ENCODE assay signal across 1 cellular context in genomic region chr16:29807426-29808218, GRCh38.
A peak's percentile ranks its signal among the peaks of the same experiment; 100 is the strongest.
TF ChIP-seq lines count a peak whose summit lies in the region.

No MANE protein-coding gene starts in this region.

TF ChIP-seq in HepG2, 621 proteins besides CTCF, POLR2A, EP300 and RAD21 (continued from another document and continues in another):
- TF ChIP-seq ZNF205 (CRISPR knock-in tag; IDR thresholded peaks at IDR 0.05), result peak; percentile 66; the same call in 1 of the 2 replicates
- peak; percentile 96 for TF ChIP-seq SPEN (CRISPR knock-in tag; IDR thresholded peaks at IDR 0.05; ENCODE audit: low read depth)
- TF ChIP-seq WIZ (CRISPR knock-in tag; IDR thresholded peaks at IDR 0.05), result peak; percentile 91
- peak; percentile 100 for TF ChIP-seq HES4 (CRISPR knock-in tag; IDR thresholded peaks at IDR 0.05; ENCODE audit: borderline replicate concordance)
- TF ChIP-seq THAP7 (CRISPR knock-in tag; IDR thresholded peaks at IDR 0.05), result peak; percentile 98
- peak; percentile 94 for TF ChIP-seq DNMT1 (CRISPR knock-in tag; IDR thresholded peaks at IDR 0.05)
- peak; percentile 10; the same call in 1 of the 2 replicates for TF ChIP-seq FOXK2 (IDR thresholded peaks at IDR 0.05)
- peak; percentile 95 for TF ChIP-seq ZNF446 (CRISPR knock-in tag; IDR thresholded peaks at IDR 0.05)
- 0 out of 2 replicates have a peak, but pooled peaks have one; percentile 7 for TF ChIP-seq NFE2 (CRISPR knock-in tag; IDR thresholded peaks at IDR 0.05)
- TF ChIP-seq POLR2AphosphoS5 (IDR thresholded peaks at IDR 0.05; ENCODE audit: low read depth, low read length), result peak; percentile 44
- peak; percentile 91 for TF ChIP-seq SP4 (CRISPR knock-in tag; IDR thresholded peaks at IDR 0.05)
- TF ChIP-seq CCDC6 (CRISPR knock-in tag; IDR thresholded peaks at IDR 0.05), result peak; percentile 99
- peak; percentile 99 for TF ChIP-seq SATB2 (CRISPR knock-in tag; IDR thresholded peaks at IDR 0.05)
- peak; percentile 98 for TF ChIP-seq TEAD2 (CRISPR knock-in tag; IDR thresholded peaks at IDR 0.05)
- TF ChIP-seq UBTF (CRISPR knock-in tag; IDR thresholded peaks at IDR 0.05), result peak; percentile 98
- TF ChIP-seq ZNF451 (CRISPR knock-in tag; IDR thresholded peaks at IDR 0.05), result peak; percentile 99
- no peak for TF ChIP-seq ZFP36L2 (CRISPR knock-in tag; IDR thresholded peaks at IDR 0.05)
- TF ChIP-seq CHD4 (IDR thresholded peaks at IDR 0.05; ENCODE audit: borderline replicate concordance, low read length), result no peak
- TF ChIP-seq HNRNPLL (IDR thresholded peaks at IDR 0.05; ENCODE audit: low read depth, low read length, poor library complexity, severe bottlenecking), result peak; percentile 99
- peak; percentile 88 for TF ChIP-seq JDP2 (CRISPR knock-in tag; IDR thresholded peaks at IDR 0.05; ENCODE audit: borderline replicate concordance)
- peak; percentile 98 for TF ChIP-seq ZNF761 (CRISPR knock-in tag; conservative IDR thresholded peaks at IDR 0.05)
- peak; percentile 95; the same call in 1 of the 2 replicates for TF ChIP-seq NFATC3 (CRISPR knock-in tag; IDR thresholded peaks at IDR 0.05)
- TF ChIP-seq SP1 (IDR thresholded peaks at IDR 0.05), result no peak
- TF ChIP-seq SP1 (CRISPR knock-in tag; IDR thresholded peaks at IDR 0.05), result peak; percentile 23; the same call in 1 of the 2 replicates
- TF ChIP-seq ZNF296 (CRISPR knock-in tag; conservative IDR thresholded peaks at IDR 0.05), result no peak
- TF ChIP-seq ZNF552 (CRISPR knock-in tag; IDR thresholded peaks at IDR 0.05; ENCODE audit: borderline replicate concordance), result peak; percentile 87
- TF ChIP-seq KLF11 (CRISPR knock-in tag; IDR thresholded peaks at IDR 0.05), result peak; percentile 94
- TF ChIP-seq POLR2AphosphoS2 (IDR thresholded peaks at IDR 0.05; ENCODE audit: low read depth, low read length), result no peak
- TF ChIP-seq ELF3 (CRISPR knock-in tag; IDR thresholded peaks at IDR 0.05), result peak; percentile 69; the same call in 1 of the 2 replicates
- peak; percentile 99; the same call in 1 of the 2 replicates for TF ChIP-seq ZNF34 (CRISPR knock-in tag; IDR thresholded peaks at IDR 0.05; ENCODE audit: borderline replicate concordance)
- no peak for TF ChIP-seq ZNF234 (CRISPR knock-in tag; conservative IDR thresholded peaks at IDR 0.05)
- TF ChIP-seq MYC (CRISPR knock-in tag; IDR thresholded peaks at IDR 0.05; ENCODE audit: borderline replicate concordance), result peak; percentile 98
- peak; percentile 100 for TF ChIP-seq ZNF598 (CRISPR knock-in tag; IDR thresholded peaks at IDR 0.05; ENCODE audit: borderline replicate concordance)
- no peak for TF ChIP-seq SRSF4 (IDR thresholded peaks at IDR 0.05; ENCODE audit: low read depth, low read length, poor library complexity, severe bottlenecking)
- no peak for TF ChIP-seq ZNF549 (CRISPR knock-in tag; IDR thresholded peaks at IDR 0.05)
- TF ChIP-seq ZNF891 (CRISPR knock-in tag; IDR thresholded peaks at IDR 0.05), result peak; percentile 99
- TF ChIP-seq ZFAT (CRISPR knock-in tag; conservative IDR thresholded peaks at IDR 0.05), result peak; percentile 88
- peak; percentile 94 for TF ChIP-seq RFXAP (CRISPR knock-in tag; IDR thresholded peaks at IDR 0.05; ENCODE audit: borderline replicate concordance)
- peak; percentile 97 for TF ChIP-seq ZNF83 (CRISPR knock-in tag; IDR thresholded peaks at IDR 0.05; ENCODE audit: borderline replicate concordance)
- peak; percentile 94; the same call in 1 of the 2 replicates for TF ChIP-seq ZNF557 (CRISPR knock-in tag; IDR thresholded peaks at IDR 0.05)
- TF ChIP-seq PPARG (CRISPR knock-in tag; conservative IDR thresholded peaks at IDR 0.05), result no peak
- TF ChIP-seq ZNF841 (CRISPR knock-in tag; IDR thresholded peaks at IDR 0.05; ENCODE audit: borderline replicate concordance), result peak; percentile 94; the same call in 1 of the 2 replicates
- TF ChIP-seq TFE3 (CRISPR knock-in tag; IDR thresholded peaks at IDR 0.05), result peak; percentile 94
- peak; percentile 55; the same call in 1 of the 2 replicates for TF ChIP-seq SIN3A (IDR thresholded peaks at IDR 0.05; ENCODE audit: borderline replicate concordance, low read depth, low read length)
- TF ChIP-seq SMAD9 (CRISPR knock-in tag; IDR thresholded peaks at IDR 0.05), result peak; percentile 93
- no peak for TF ChIP-seq ZNF282 (IDR thresholded peaks at IDR 0.05; ENCODE audit: partially characterized antibody)
- TF ChIP-seq NCOA2 (CRISPR knock-in tag; IDR thresholded peaks at IDR 0.05), result peak; percentile 68; the same call in 1 of the 2 replicates
- TF ChIP-seq ZNF720 (CRISPR knock-in tag; IDR thresholded peaks at IDR 0.05), result no peak
- TF ChIP-seq YEATS4 (CRISPR knock-in tag; IDR thresholded peaks at IDR 0.05; ENCODE audit: borderline replicate concordance), result peak; percentile 90
- no peak for TF ChIP-seq HHEX (CRISPR knock-in tag; IDR thresholded peaks at IDR 0.05)
- peak; percentile 98; the same call in 1 of the 2 replicates for TF ChIP-seq SAFB2 (CRISPR knock-in tag; IDR thresholded peaks at IDR 0.05; ENCODE audit: borderline replicate concordance, low read depth)
- TF ChIP-seq NCOA5 (CRISPR knock-in tag; IDR thresholded peaks at IDR 0.05), result 0 out of 2 replicates have a peak, but pooled peaks have one; percentile 33
- peak; percentile 95 for TF ChIP-seq GZF1 (CRISPR knock-in tag; IDR thresholded peaks at IDR 0.05)
- 0 out of 2 replicates have a peak, but pooled peaks have one; percentile 23 for TF ChIP-seq FUBP1 (CRISPR knock-in tag; IDR thresholded peaks at IDR 0.05; ENCODE audit: borderline replicate concordance)
- TF ChIP-seq ZNF136 (CRISPR knock-in tag; IDR thresholded peaks at IDR 0.05; ENCODE audit: low read depth), result peak; percentile 98
- peak; percentile 99 for TF ChIP-seq ETS1 (CRISPR knock-in tag; IDR thresholded peaks at IDR 0.05)
- peak; percentile 97 for TF ChIP-seq ZNF672 (CRISPR knock-in tag; IDR thresholded peaks at IDR 0.05)
- TF ChIP-seq ZNF75D (CRISPR knock-in tag; IDR thresholded peaks at IDR 0.05; ENCODE audit: borderline replicate concordance), result no peak
- TF ChIP-seq ZFP41 (CRISPR knock-in tag; IDR thresholded peaks at IDR 0.05; ENCODE audit: borderline replicate concordance), result peak; percentile 99
- peak; percentile 93 for TF ChIP-seq ZNF878 (CRISPR knock-in tag; IDR thresholded peaks at IDR 0.05)
- no peak for TF ChIP-seq ZNF335 (CRISPR knock-in tag; IDR thresholded peaks at IDR 0.05)
- peak; percentile 99 for TF ChIP-seq ZNF563 (CRISPR knock-in tag; IDR thresholded peaks at IDR 0.05)
- TF ChIP-seq ATF7 (IDR thresholded peaks at IDR 0.05), result no peak
- peak; percentile 84; the same call in 1 of the 2 replicates for TF ChIP-seq ATF7 (CRISPR knock-in tag; IDR thresholded peaks at IDR 0.05)
- peak; percentile 93; the same call in 1 of the 2 replicates for TF ChIP-seq ZBTB44 (CRISPR knock-in tag; IDR thresholded peaks at IDR 0.05)
- TF ChIP-seq CENPT (CRISPR knock-in tag; IDR thresholded peaks at IDR 0.05; ENCODE audit: low read depth), result peak; percentile 99
- peak; percentile 97 for TF ChIP-seq RBM39 (IDR thresholded peaks at IDR 0.05; ENCODE audit: low read depth, low read length, poor library complexity, severe bottlenecking)
- peak; percentile 97 for TF ChIP-seq ZFX (CRISPR knock-in tag; IDR thresholded peaks at IDR 0.05; ENCODE audit: low read depth)
- TF ChIP-seq ZNF329 (CRISPR knock-in tag; IDR thresholded peaks at IDR 0.05; ENCODE audit: low read depth), result peak; percentile 94
- TF ChIP-seq ZNF850 (CRISPR knock-in tag; conservative IDR thresholded peaks at IDR 0.05), result no peak; the same call in 1 of the 2 replicates
- peak; percentile 99 for TF ChIP-seq ZNF225 (CRISPR knock-in tag; IDR thresholded peaks at IDR 0.05)
- no peak for TF ChIP-seq DDIT3 (CRISPR knock-in tag; IDR thresholded peaks at IDR 0.05)
- TF ChIP-seq SIN3B (IDR thresholded peaks at IDR 0.05; ENCODE audit: low read length), result no peak
- TF ChIP-seq ZNF570 (CRISPR knock-in tag; IDR thresholded peaks at IDR 0.05; ENCODE audit: borderline replicate concordance), result peak; percentile 98; the same call in 1 of the 2 replicates
- TF ChIP-seq GPBP1L1 (CRISPR knock-in tag; IDR thresholded peaks at IDR 0.05), result no peak
